ENCODE assay signal across 8 cellular contexts in genomic region chr11:36672815-36673450, GRCh38.
DNase-seq lines count a peak whose midpoint lies in the region; ATAC-seq and TF ChIP-seq lines count a peak whose summit lies in the region.

No MANE protein-coding gene starts in this region.

- whole genome bisulfite sequencing in body of pancreas, 2 donors, result 47 to 55% methylated on average over 5 of the region's 5 CpGs

- no peak overlapping the region for H3K27ac ChIP-seq in body of pancreas

- no peaks in the 10 kb centered on the region for H3K36me3 ChIP-seq in body of pancreas (replicated peaks in 1 of 2; ENCODE audit: insufficient read depth in 1 of 2, low read depth in 2 of 2)

- peak; percentile 30 for ATAC-seq in body of pancreas
- peak; percentile 76 for ATAC-seq in left lobe of liver
- no peak for ATAC-seq in GM21528 (IDR thresholded peaks at IDR 0.05; ENCODE audit: low FRiP score, unreplicated experiment)

- H3K4me3 ChIP-seq in GM12875 (ENCODE audit: low read depth, low read length) (no peak overlapping the region), body of pancreas (no peak overlapping the region)

- peak; percentile 24 for DNase-seq in AG20443 (ENCODE audit: low spot score)
- DNase-seq in NCI-H2171 treated with DMSO at 0.1 percent for 48 hours (lab: John Stamatoyannopoulos, UW), result peak; percentile 35
- DNase-seq in body of pancreas, result peak in 3 of 4 donors; percentile 13 to 54 (median 30)
- DNase-seq in left lobe of liver (ENCODE audit: low spot score), result no peak
- DNase-seq in NCI-H774 (lab: John Stamatoyannopoulos, UW), result no peak
- DNase-seq in cerebellar nuclear complex (lab: John Stamatoyannopoulos, UW), result no peak

- TF ChIP-seq POLR2A in body of pancreas (IDR thresholded peaks at IDR 0.05), result no peak

- no peaks in the 10 kb centered on the region for H3K4me1 ChIP-seq in body of pancreas

- no peaks in the 10 kb centered on the region for H3K27me3 ChIP-seq in body of pancreas

- H3K9me3 ChIP-seq in body of pancreas, result no peaks in the 10 kb centered on the region

- TF ChIP-seq CTCF in GM12875 (IDR thresholded peaks at IDR 0.05; ENCODE audit: borderline replicate concordance, insufficient read depth, low read depth, low read length), result peak; percentile 50; the same call in 1 of the 2 replicates
- peak; percentile 51 to 78 (median 76) for TF ChIP-seq CTCF in body of pancreas (IDR thresholded peaks at IDR 0.05)

- intact Hi-C loops in body of pancreas (cut with DNase I), result no loop called here

Comparison
In these comparisons a context has a peak if more than half of its experiments do, and no peak if none do; other contexts are left out.
1. DNase-seq: peak in AG20443 (single experiment), NCI-H2171 treated with DMSO at 0.1 percent for 48 hours (single experiment) and body of pancreas (3 of 4); none in left lobe of liver (single experiment), NCI-H774 (single experiment) and cerebellar nuclear complex (0 of 2).